10 cellular contexts compared by ENCODE assay signal in the genomic region with DNA sequence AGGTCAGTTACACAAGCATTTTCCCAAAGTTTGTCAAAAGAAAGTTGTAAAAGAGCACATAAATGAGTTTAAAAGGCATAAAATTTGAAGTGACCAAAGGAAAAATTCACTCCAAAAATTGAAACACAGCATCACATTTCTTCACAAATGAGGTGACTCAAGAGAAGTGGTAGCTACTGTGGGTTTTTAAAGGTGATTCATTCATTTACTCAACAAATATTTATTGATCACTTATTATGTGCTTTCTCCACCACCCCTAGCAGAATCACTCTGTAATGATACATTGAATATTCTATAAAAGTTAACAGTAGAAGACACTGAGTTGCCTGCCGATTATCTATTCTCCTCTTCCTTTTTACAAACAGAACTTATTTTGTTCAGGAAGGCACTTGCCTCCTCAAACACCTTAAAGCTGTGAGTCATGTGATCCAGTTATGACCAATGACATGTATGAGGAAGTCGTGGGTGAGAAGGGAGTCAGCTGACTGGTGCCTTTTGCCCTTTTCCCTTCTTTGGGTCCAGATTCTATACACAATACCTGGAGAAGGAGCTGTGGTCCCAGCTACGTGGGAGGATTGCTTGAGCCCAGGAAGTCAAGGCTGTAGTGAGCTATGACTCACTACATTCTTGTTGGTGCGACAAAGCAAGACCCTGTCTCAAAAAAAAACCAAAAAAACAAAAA.
DNase-seq lines count a peak whose midpoint lies in the region; ATAC-seq, FAIRE-seq and TF ChIP-seq lines count a peak whose summit lies in the region.
"Had no signal": no experiment of that assay in that cellular context is flagged by ENCODE, and none has a peak within 500 bp of the region (broad histone marks: within the 10 kb centered on the region; RNA-seq: fewer than 3 reads in every experiment).

No MANE protein-coding gene starts in this region.

- no peaks in the 10 kb centered on the region for H3K79me2 ChIP-seq in astrocyte (ENCODE audit: insufficient read depth, low read length)

- peak overlapping the region; percentile 54 for H3K4me2 ChIP-seq in astrocyte (ENCODE audit: low read length)

- WGBS in mesodermal cell (ENCODE audit: insufficient coverage in 2 of 2), 2 experiments = 100% methylated on average over 1 of the region's 4 CpGs; no CpG with 5 or more reads in 1 of the 2 experiments

- H3K9me3 ChIP-seq in astrocyte (ENCODE audit: insufficient read depth, low read depth, low read length) = no peaks in the 10 kb centered on the region
- H3K9me3 ChIP-seq in mesodermal cell (ENCODE audit: control insufficient read depth, low read length) = no peaks in the 10 kb centered on the region

- no peak for ATAC-seq in omental fat pad (ENCODE audit: low FRiP score)
- no peak for ATAC-seq in GM21786 (IDR thresholded peaks at IDR 0.05; ENCODE audit: unreplicated experiment)

- peak; percentile 47 for DNase-seq in EH (ENCODE audit: low read depth)
- DNase-seq in KBM-7 = peak; percentile 51
- DNase-seq in astrocyte (ENCODE audit: low read depth) = peak; percentile 73
- no peak for DNase-seq in NCI-H446 (lab: John Stamatoyannopoulos, UW)
- no peak for DNase-seq in omental fat pad (ENCODE audit: low spot score)
- no peak for DNase-seq in GM13976 (ENCODE audit: low spot score)
- DNase-seq: NCI-H1436 treated with DMSO at 0.1 percent for 48 hours had no signal

- H2AFZ ChIP-seq in astrocyte (ENCODE audit: low read depth, low read length) = no peak overlapping the region

- H3K9me3 Mint-ChIP-seq in astrocyte (ENCODE audit: unreplicated experiment) = peaks cover 2% of the 10 kb centered on the region
- H3K9me3 Mint-ChIP-seq: nephron had no signal

- peaks cover 12% of the 10 kb centered on the region for H3K36me3 Mint-ChIP-seq in astrocyte (ENCODE audit: low read depth, unreplicated experiment)

- no peaks in the 10 kb centered on the region for H3K27me3 ChIP-seq in astrocyte (ENCODE audit: insufficient read depth, low read length)

- peak overlapping the region; percentile 74 for H3K4me3 Mint-ChIP-seq in astrocyte (ENCODE audit: unreplicated experiment)
- H3K4me3 Mint-ChIP-seq: nephron had no signal

- TF ChIP-seq CTCF in astrocyte (IDR thresholded peaks at IDR 0.05; ENCODE audit: insufficient read depth, low read depth, low read length) (no peak), omental fat pad (IDR thresholded peaks at IDR 0.05) (no peak), GM13976 (IDR thresholded peaks at IDR 0.05; ENCODE audit: borderline replicate concordance, control extremely low read depth, extremely low read depth, insufficient read depth, missing control alignments) (no peak)

- no peaks in the 10 kb centered on the region for H3K27me3 Mint-ChIP-seq in astrocyte (ENCODE audit: low read depth, unreplicated experiment)

- H3K4me1 ChIP-seq in astrocyte (ENCODE audit: insufficient read depth, low read length) (peaks cover 15% of the 10 kb centered on the region), mesodermal cell (ENCODE audit: control insufficient read depth, insufficient read depth, low read length, poor library complexity, severe bottlenecking) (peaks cover 11% of the 10 kb centered on the region)

- H3K27ac ChIP-seq in astrocyte (ENCODE audit: low read depth, low read length) = peak overlapping the region; percentile 57
- H3K27ac ChIP-seq in mesodermal cell (ENCODE audit: low read depth, low read length, severe bottlenecking) = peak overlapping the region; percentile 48

- FAIRE-seq in astrocyte (lab: Jason Lieb, UNC) = no peak

- H3K36me3 ChIP-seq in astrocyte (ENCODE audit: insufficient read depth, low read length) = peaks cover 11% of the 10 kb centered on the region
- peaks cover 25% of the 10 kb centered on the region for H3K36me3 ChIP-seq in mesodermal cell (ENCODE audit: control insufficient read depth, insufficient read depth, low read length)

- H3K9ac ChIP-seq in astrocyte (ENCODE audit: low read length) = no peak overlapping the region

- peaks cover 37% of the 10 kb centered on the region for H3K4me1 Mint-ChIP-seq in astrocyte (ENCODE audit: low read depth, unreplicated experiment)
- H3K4me1 Mint-ChIP-seq: nephron had no signal

- H4K20me1 ChIP-seq in astrocyte (ENCODE audit: insufficient read depth, low read length) = no peaks in the 10 kb centered on the region

- H3K27ac Mint-ChIP-seq in astrocyte (ENCODE audit: unreplicated experiment) = peak overlapping the region; percentile 91
- H3K27ac Mint-ChIP-seq: nephron had no signal

- peak overlapping the region; percentile 2 for H3K4me3 ChIP-seq in astrocyte (ENCODE audit: insufficient read depth, low read depth, low read length)
- H3K4me3 ChIP-seq in mesodermal cell (ENCODE audit: extremely low read depth, insufficient read depth, low read length, poor library complexity, severe bottlenecking) = no peak overlapping the region

- in situ Hi-C loops in KBM-7 (cut with MboI; ENCODE audit: low pct_unique_long_range_greater_than_20kb, low sequenced_read_pairs) = no loop called here
- in situ Hi-C loops in GM13976 (cut with MboI; ENCODE audit: low sequenced_read_pairs, unreplicated experiment) = no loop called here

Comparison
In these comparisons a context has a peak if more than half of its experiments do, and no peak if none do; other contexts are left out.
1. DNase-seq: peak in EH (single experiment), KBM-7 (single experiment) and astrocyte (single experiment); none in NCI-H446 (0 of 2), omental fat pad (single experiment) and GM13976 (single experiment).